7 cellular contexts compared by ENCODE assay signal in genomic region chr18:70289351-70290330, GRCh38. TPM values are rescaled to one million over a fixed set of nuclear protein-coding genes. Genes with fewer than 3 reads are reported as not detected.
DNase-seq lines count a peak whose midpoint lies in the region; ATAC-seq and TF ChIP-seq lines count a peak whose summit lies in the region.

No MANE protein-coding gene starts in this region.

- no peaks in the 10 kb centered on the region for H3K36me3 Mint-ChIP-seq in T-helper 17 cell (ENCODE audit: low read depth)

- no peak overlapping the region for H3K27ac Mint-ChIP-seq in T-helper 17 cell

- peak overlapping the region; percentile 86 to 88 for H3K27ac ChIP-seq in mucosa of rectum (ENCODE audit: low read depth in 2 of 2, low read length in 2 of 2)

- H3K4me1 ChIP-seq in ES-I3 (ENCODE audit: insufficient read depth, low read length), result peaks cover 18% of the 10 kb centered on the region
- H3K4me1 ChIP-seq in mucosa of rectum (ENCODE audit: control insufficient read depth in 2 of 2, insufficient read depth in 2 of 2, low read length in 2 of 2), result peaks cover 24 to 36% of the 10 kb centered on the region in 2 donors

- no peak for TF ChIP-seq POLR2A in erythroblast (IDR thresholded peaks at IDR 0.05; ENCODE audit: low read length)

- H3K27me3 ChIP-seq in mucosa of rectum (ENCODE audit: control insufficient read depth in 2 of 2, insufficient read depth in 2 of 2, low read length in 2 of 2), result no peaks in the 10 kb centered on the region

- peak overlapping the region; percentile 74 to 97 for H3K4me3 ChIP-seq in mucosa of rectum (ENCODE audit: low read length in 2 of 2)

- no peaks in the 10 kb centered on the region for H3K36me3 ChIP-seq in ES-I3 (ENCODE audit: insufficient read depth, low read length)
- H3K36me3 ChIP-seq in mucosa of rectum (ENCODE audit: control insufficient read depth in 2 of 2, insufficient read depth in 2 of 2, low read length in 2 of 2), result no peaks in the 10 kb centered on the region

- H3K9ac ChIP-seq in ES-I3 (ENCODE audit: low read depth, low read length) (peak overlapping the region; percentile 93), mucosa of rectum (ENCODE audit: low read depth in 1 of 2, low read length in 2 of 2) (peak overlapping the region; percentile 82 to 90)

- no peaks in the 10 kb centered on the region for H3K4me1 Mint-ChIP-seq in T-helper 17 cell

- H3K4me3 Mint-ChIP-seq in T-helper 17 cell, result peak overlapping the region; percentile 87

- ATAC-seq in GM19397 (IDR thresholded peaks at IDR 0.05; ENCODE audit: unreplicated experiment), result peak; percentile 61
- peak; percentile 62 for ATAC-seq in HG03432 (IDR thresholded peaks at IDR 0.05; ENCODE audit: unreplicated experiment)
- ATAC-seq in T-helper 17 cell, result peak; percentile 38

- peaks cover 54% of the 10 kb centered on the region for H3K27me3 Mint-ChIP-seq in T-helper 17 cell

- DNase-seq in T-helper 17 cell (no peak), erythroblast (lab: John Stamatoyannopoulos, UW) (peak; percentile 72), OCI-M2 (lab: John Stamatoyannopoulos, UW; ENCODE audit: unreplicated experiment) (no peak)

- H3K9me3 ChIP-seq in ES-I3 (ENCODE audit: control insufficient read depth, insufficient read depth, low read length) (no peaks in the 10 kb centered on the region), T-helper 17 cell (ENCODE audit: control insufficient read depth, low read length, poor library complexity, severe bottlenecking) (no peaks in the 10 kb centered on the region), mucosa of rectum (ENCODE audit: control insufficient read depth in 2 of 2, low read length in 2 of 2) (no peaks in the 10 kb centered on the region)

RNA-seq across cellular contexts. Expression of gene SOCS6, which starts 0.8 kb away (rescaled TPM):
- total RNA-seq in T-helper 17 cell, result 1 to 10 TPM in 1 of 2 donors, under 1 TPM in 1; 0.87 to 2.9 TPM

Comparison
In these comparisons a context has a peak if more than half of its experiments do, and no peak if none do; other contexts are left out.
1. DNase-seq: peak in erythroblast (2 of 2); none in T-helper 17 cell (0 of 3) and OCI-M2 (single experiment).
2. Peak in every context shown above with its lines, with median percentiles within 50 percentile points of each other: ATAC-seq.